Comparison of ENCODE assay signal across 35 cellular contexts in genomic region chr15:99973351-99973750, GRCh38.
DNase-seq lines count a peak whose midpoint lies in the region; ATAC-seq and TF ChIP-seq lines count a peak whose summit lies in the region.
"Had no signal": no experiment of that assay in that cellular context is flagged by ENCODE, and none has a peak within 500 bp of the region (broad histone marks: within the 10 kb centered on the region; RNA-seq: fewer than 3 reads in every experiment).

No MANE protein-coding gene starts in this region.

- H3K36me3 ChIP-seq in neuronal stem cell (replicated peaks in 1 of 2; ENCODE audit: control insufficient read depth in 2 of 2, insufficient read depth in 2 of 2, low read length in 2 of 2) (no peaks in the 10 kb centered on the region), osteoblast (ENCODE audit: insufficient read depth, low read length) (no peaks in the 10 kb centered on the region), spleen (no peaks in the 10 kb centered on the region)
- H3K36me3 ChIP-seq: BE2C; BLaER1; BLaER1 treated with 17β-estradiol and CSF1 and Interleukin-3, amounts not matched to agents 10 nM and 100 nM had no signal

- no peaks in the 10 kb centered on the region for H3K79me1 ChIP-seq in neuronal stem cell (ENCODE audit: low read depth, low read length)

- no peak overlapping the region for H3K23ac ChIP-seq in neuronal stem cell (ENCODE audit: low read depth, low read length, poor library complexity)

- no peak for ATAC-seq in natural killer cell treated with Interleukin-12 subunit alpha and Interleukin-12 subunit beta and Interleukin-15 and Interleukin-18, amount 100 ng/mL, for 72 hours
- no peak for ATAC-seq in natural killer cell
- ATAC-seq: A549; CD8-positive, alpha-beta T cell had no signal

- H3K4me3 Mint-ChIP-seq in natural killer cell treated with Interleukin-12 subunit alpha and Interleukin-12 subunit beta and Interleukin-15 and Interleukin-18, amount 100 ng/mL, for 72 hours, result no peak overlapping the region
- H3K4me3 Mint-ChIP-seq in natural killer cell, result no peak overlapping the region
- H3K4me3 Mint-ChIP-seq: B cell; CD14-positive monocyte; CD4-positive, alpha-beta memory T cell; CD4-positive, alpha-beta T cell; CD4-positive, CD25-positive, alpha-beta regulatory T cell; CD8-positive, alpha-beta memory T cell; CD8-positive, alpha-beta T cell had no signal

- no peak overlapping the region for H3K4me2 ChIP-seq in neuronal stem cell (ENCODE audit: insufficient read depth, low read length, poor library complexity, severe bottlenecking)
- no peak overlapping the region for H3K4me2 ChIP-seq in osteoblast (ENCODE audit: insufficient read depth, low read length)
- H3K4me2 ChIP-seq: A549; BLaER1; BLaER1 treated with 17β-estradiol and CSF1 and Interleukin-3, amounts not matched to agents 10 nM and 100 nM had no signal

- H2AFZ ChIP-seq in neuronal stem cell (ENCODE audit: low read length) (no peak overlapping the region), osteoblast (ENCODE audit: low read length) (no peak overlapping the region)

- H3K27me3 ChIP-seq in neuronal stem cell (ENCODE audit: control insufficient read depth in 3 of 3, insufficient read depth in 3 of 3, low read depth in 1 of 3, low read length in 3 of 3) (no peaks in the 10 kb centered on the region), osteoblast (ENCODE audit: insufficient read depth, low read length) (no peaks in the 10 kb centered on the region), spleen (replicated peaks in 1 of 7) (peaks cover 0 to 5% (median 0%) of the 10 kb centered on the region in 7 donors)
- H3K27me3 ChIP-seq: BE2C; BLaER1; BLaER1 treated with 17β-estradiol and CSF1 and Interleukin-3, amounts not matched to agents 10 nM and 100 nM had no signal

- H3K4me1 ChIP-seq in neuronal stem cell (ENCODE audit: control insufficient read depth in 2 of 2, insufficient read depth in 1 of 2, low read depth in 1 of 2, low read length in 2 of 2) (peaks cover 0 to 6% of the 10 kb centered on the region in 2 donors), osteoblast (ENCODE audit: insufficient read depth, low read length) (no peaks in the 10 kb centered on the region), spleen (no peaks in the 10 kb centered on the region)
- H3K4me1 ChIP-seq: A549; BE2C; BLaER1; BLaER1 treated with 17β-estradiol and CSF1 and Interleukin-3, amounts not matched to agents 10 nM and 100 nM; Caco-2 had no signal

- H3K9me3 Mint-ChIP-seq in natural killer cell treated with Interleukin-12 subunit alpha and Interleukin-12 subunit beta and Interleukin-15 and Interleukin-18, amount 100 ng/mL, for 72 hours, result no peaks in the 10 kb centered on the region
- H3K9me3 Mint-ChIP-seq in natural killer cell, result no peaks in the 10 kb centered on the region
- H3K9me3 Mint-ChIP-seq: CD4-positive, alpha-beta memory T cell; CD4-positive, alpha-beta T cell; CD4-positive, CD25-positive, alpha-beta regulatory T cell; CD8-positive, alpha-beta memory T cell; CD8-positive, alpha-beta T cell had no signal

- H4K20me1 ChIP-seq in osteoblast (ENCODE audit: insufficient read depth, low read length), result no peaks in the 10 kb centered on the region
- H4K20me1 ChIP-seq: BLaER1; BLaER1 treated with 17β-estradiol and CSF1 and Interleukin-3, amounts not matched to agents 10 nM and 100 nM had no signal

- H3K79me2 ChIP-seq in osteoblast (ENCODE audit: insufficient read depth, low read length), result no peaks in the 10 kb centered on the region

- H3K36me3 Mint-ChIP-seq in natural killer cell treated with Interleukin-12 subunit alpha and Interleukin-12 subunit beta and Interleukin-15 and Interleukin-18, amount 100 ng/mL, for 72 hours, result no peaks in the 10 kb centered on the region
- H3K36me3 Mint-ChIP-seq in natural killer cell, result no peaks in the 10 kb centered on the region
- H3K36me3 Mint-ChIP-seq: CD14-positive monocyte; CD8-positive, alpha-beta T cell had no signal

- TF ChIP-seq POLR2A in spleen (IDR thresholded peaks at IDR 0.05) (no peak), lower leg skin (IDR thresholded peaks at IDR 0.05) (no peak)

- H3K4me3 ChIP-seq in neuronal stem cell (ENCODE audit: low read length in 2 of 2), result no peak overlapping the region
- no peak overlapping the region for H3K4me3 ChIP-seq in osteoblast (ENCODE audit: insufficient read depth, low read length)
- H3K4me3 ChIP-seq in spleen, result no peak overlapping the region
- H3K4me3 ChIP-seq in lower leg skin (ENCODE audit: low read depth, poor library complexity, severe bottlenecking), result no peak overlapping the region
- H3K4me3 ChIP-seq: A549; BLaER1; BLaER1 treated with 17β-estradiol and CSF1 and Interleukin-3, amounts not matched to agents 10 nM and 100 nM had no signal

- WGBS in neuronal stem cell (ENCODE audit: extremely low coverage in 2 of 2, insufficient read length in 2 of 2, insufficient replicate concordance in 1 of 2), 2 donors, result no CpG with 5 or more reads among the region's 11 CpGs
- 88 to 95% (median 93%) methylated on average over 10 to 11 of the region's 11 CpGs for WGBS in spleen, 5 donors
- 94 to 95% methylated on average over 11 of the region's 11 CpGs for WGBS in lower leg skin, 2 donors

- H3K27me3 Mint-ChIP-seq in natural killer cell treated with Interleukin-12 subunit alpha and Interleukin-12 subunit beta and Interleukin-15 and Interleukin-18, amount 100 ng/mL, for 72 hours, result no peaks in the 10 kb centered on the region
- H3K27me3 Mint-ChIP-seq in natural killer cell (ENCODE audit: low read depth in 2 of 2), result peaks cover 0 to 5% of the 10 kb centered on the region in 2 donors
- H3K27me3 Mint-ChIP-seq: CD4-positive, alpha-beta memory T cell; CD4-positive, alpha-beta T cell; CD4-positive, CD25-positive, alpha-beta regulatory T cell; CD8-positive, alpha-beta memory T cell had no signal

- no peak overlapping the region for H2AK5ac ChIP-seq in neuronal stem cell (ENCODE audit: low read depth, low read length)

- H4K91ac ChIP-seq in neuronal stem cell (ENCODE audit: low read depth, low read length, poor library complexity), result no peak overlapping the region

- no peak overlapping the region for H3K14ac ChIP-seq in neuronal stem cell (ENCODE audit: low read length)

- peak overlapping the region; percentile 69 for H2BK15ac ChIP-seq in neuronal stem cell (ENCODE audit: low read length)

- peak overlapping the region; percentile 42 for H3K18ac ChIP-seq in neuronal stem cell (ENCODE audit: low read length)

- TF ChIP-seq CTCF in natural killer cell (IDR thresholded peaks at IDR 0.05), result no peak
- TF ChIP-seq CTCF in osteoblast (IDR thresholded peaks at IDR 0.05; ENCODE audit: extremely low read depth, low read depth, low read length), result no peak
- TF ChIP-seq CTCF in spleen (IDR thresholded peaks at IDR 0.05 in 8 of 11, conservative IDR thresholded peaks at IDR 0.05 in 3 of 11), result no peak
- no peak for TF ChIP-seq CTCF in lower leg skin (IDR thresholded peaks at IDR 0.05)

- H2BK5ac ChIP-seq in neuronal stem cell (ENCODE audit: low read length), result no peak overlapping the region

- intact Hi-C loops in natural killer cell (cut with micrococcal nuclease), result no loop called here
- intact Hi-C loops in spleen (cut with DNase I; ENCODE audit: low total_unique reads), result no loop called here
- intact Hi-C loops in lower leg skin (cut with DNase I; ENCODE audit: low total_unique reads), result no loop called here

- no peak overlapping the region for H2BK120ac ChIP-seq in neuronal stem cell (ENCODE audit: low read depth, low read length)

- H3K27ac ChIP-seq in neuronal stem cell (replicated peaks; ENCODE audit: low read length) (no peak overlapping the region), osteoblast (ENCODE audit: low read depth, low read length) (no peak overlapping the region), spleen (no peak overlapping the region)
- H3K27ac ChIP-seq: 22Rv1; A549; BLaER1; BLaER1 treated with 17β-estradiol and CSF1 and Interleukin-3, amounts not matched to agents 10 nM and 100 nM; C4-2B had no signal

- H3K9ac ChIP-seq in neuronal stem cell (ENCODE audit: low read depth, low read length, poor library complexity), result no peak overlapping the region
- H3K9ac ChIP-seq: BLaER1; BLaER1 treated with 17β-estradiol and CSF1 and Interleukin-3, amounts not matched to agents 10 nM and 100 nM had no signal

- H3K4me1 Mint-ChIP-seq in natural killer cell treated with Interleukin-12 subunit alpha and Interleukin-12 subunit beta and Interleukin-15 and Interleukin-18, amount 100 ng/mL, for 72 hours (ENCODE audit: low read depth in 2 of 2), result no peaks in the 10 kb centered on the region
- no peaks in the 10 kb centered on the region for H3K4me1 Mint-ChIP-seq in natural killer cell
- H3K4me1 Mint-ChIP-seq: B cell; CD14-positive monocyte; CD4-positive, alpha-beta memory T cell; CD4-positive, CD25-positive, alpha-beta regulatory T cell; CD8-positive, alpha-beta memory T cell had no signal

- peak; percentile 53 for DNase-seq in natural killer cell treated with Interleukin-12 subunit alpha and Interleukin-12 subunit beta and Interleukin-15 and Interleukin-18, amount 100 ng/mL, for 72 hours (ENCODE audit: low spot score)
- DNase-seq in natural killer cell, result no peak
- DNase-seq in neuronal stem cell (ENCODE audit: low spot score), result no peak
- peak; percentile 61 for DNase-seq in osteoblast (ENCODE audit: insufficient read length, low spot score, missing footprints)
- peak; percentile 21 for DNase-seq in spleen
- DNase-seq in lower leg skin (ENCODE audit: low spot score in 2 of 2), result no peak
- no peak for DNase-seq in activated CD4-positive, alpha-beta T cell treated with anti-CD3 and anti-CD28 coated beads, Interleukin-2, amount 50 U/mL, for 48 hours
- no peak for DNase-seq in dedifferentiated amniotic fluid mesenchymal stem cell (ENCODE audit: extremely low spot score)
- DNase-seq: 8988T; ACHN; AML-193; BE2C; C1 segment of cervical spinal cord; Caco-2; Calu3; CD4-positive, alpha-beta memory T cell; CD4-positive, alpha-beta T cell; CD4-positive, CD25-positive, alpha-beta regulatory T cell; CD8-positive, alpha-beta T cell; COR-L47; DMS 273 treated with DMSO at 0.1 percent for 48 hours; DMS153; DMS53; DMS79; DMS79 treated with DMSO at 0.1 percent for 48 hours; DND-41; EL had no signal

- H4K8ac ChIP-seq in neuronal stem cell (ENCODE audit: low read depth, low read length), result no peak overlapping the region

- H3K27ac Mint-ChIP-seq in natural killer cell treated with Interleukin-12 subunit alpha and Interleukin-12 subunit beta and Interleukin-15 and Interleukin-18, amount 100 ng/mL, for 72 hours, result no peak overlapping the region
- H3K27ac Mint-ChIP-seq in natural killer cell, result no peak overlapping the region
- H3K27ac Mint-ChIP-seq: B cell; CD14-positive monocyte; CD4-positive, alpha-beta memory T cell; CD4-positive, alpha-beta T cell; CD4-positive, CD25-positive, alpha-beta regulatory T cell; CD8-positive, alpha-beta memory T cell; CD8-positive, alpha-beta T cell had no signal

- no peak overlapping the region for H3K4ac ChIP-seq in neuronal stem cell (ENCODE audit: low read length)

- H3K9me3 ChIP-seq in neuronal stem cell (replicated peaks in 1 of 2; ENCODE audit: control insufficient read depth in 2 of 2, insufficient read depth in 1 of 2, low read depth in 1 of 2, low read length in 2 of 2), result no peaks in the 10 kb centered on the region
- no peaks in the 10 kb centered on the region for H3K9me3 ChIP-seq in osteoblast (ENCODE audit: low read depth, low read length)
- H3K9me3 ChIP-seq in spleen, result no peaks in the 10 kb centered on the region
- H3K9me3 ChIP-seq: A549; BE2C; BLaER1; BLaER1 treated with 17β-estradiol and CSF1 and Interleukin-3, amounts not matched to agents 10 nM and 100 nM; Caco-2 had no signal

- no peak overlapping the region for H2BK12ac ChIP-seq in neuronal stem cell (ENCODE audit: low read length)

Comparison
In these comparisons a context has a peak if more than half of its experiments do, and no peak if none do; other contexts are left out.
1. DNase-seq: peak in natural killer cell treated with Interleukin-12 subunit alpha and Interleukin-12 subunit beta and Interleukin-15 and Interleukin-18, amount 100 ng/mL, for 72 hours (single experiment), osteoblast (single experiment) and spleen (single experiment); none in natural killer cell (single experiment), neuronal stem cell (single experiment), lower leg skin (0 of 2), activated CD4-positive, alpha-beta T cell treated with anti-CD3 and anti-CD28 coated beads, Interleukin-2, amount 50 U/mL, for 48 hours (0 of 2) and dedifferentiated amniotic fluid mesenchymal stem cell (single experiment).